Comparison of ENCODE assay signal across 1 cellular context in genomic region chr18:39318008-39318407, GRCh38.
TF ChIP-seq lines count a peak whose summit lies in the region.

No MANE protein-coding gene starts in this region.

TF ChIP-seq in H1, 55 proteins besides CTCF, POLR2A, EP300 and RAD21 (continued from another document):
- TF ChIP-seq, protein P1, sequence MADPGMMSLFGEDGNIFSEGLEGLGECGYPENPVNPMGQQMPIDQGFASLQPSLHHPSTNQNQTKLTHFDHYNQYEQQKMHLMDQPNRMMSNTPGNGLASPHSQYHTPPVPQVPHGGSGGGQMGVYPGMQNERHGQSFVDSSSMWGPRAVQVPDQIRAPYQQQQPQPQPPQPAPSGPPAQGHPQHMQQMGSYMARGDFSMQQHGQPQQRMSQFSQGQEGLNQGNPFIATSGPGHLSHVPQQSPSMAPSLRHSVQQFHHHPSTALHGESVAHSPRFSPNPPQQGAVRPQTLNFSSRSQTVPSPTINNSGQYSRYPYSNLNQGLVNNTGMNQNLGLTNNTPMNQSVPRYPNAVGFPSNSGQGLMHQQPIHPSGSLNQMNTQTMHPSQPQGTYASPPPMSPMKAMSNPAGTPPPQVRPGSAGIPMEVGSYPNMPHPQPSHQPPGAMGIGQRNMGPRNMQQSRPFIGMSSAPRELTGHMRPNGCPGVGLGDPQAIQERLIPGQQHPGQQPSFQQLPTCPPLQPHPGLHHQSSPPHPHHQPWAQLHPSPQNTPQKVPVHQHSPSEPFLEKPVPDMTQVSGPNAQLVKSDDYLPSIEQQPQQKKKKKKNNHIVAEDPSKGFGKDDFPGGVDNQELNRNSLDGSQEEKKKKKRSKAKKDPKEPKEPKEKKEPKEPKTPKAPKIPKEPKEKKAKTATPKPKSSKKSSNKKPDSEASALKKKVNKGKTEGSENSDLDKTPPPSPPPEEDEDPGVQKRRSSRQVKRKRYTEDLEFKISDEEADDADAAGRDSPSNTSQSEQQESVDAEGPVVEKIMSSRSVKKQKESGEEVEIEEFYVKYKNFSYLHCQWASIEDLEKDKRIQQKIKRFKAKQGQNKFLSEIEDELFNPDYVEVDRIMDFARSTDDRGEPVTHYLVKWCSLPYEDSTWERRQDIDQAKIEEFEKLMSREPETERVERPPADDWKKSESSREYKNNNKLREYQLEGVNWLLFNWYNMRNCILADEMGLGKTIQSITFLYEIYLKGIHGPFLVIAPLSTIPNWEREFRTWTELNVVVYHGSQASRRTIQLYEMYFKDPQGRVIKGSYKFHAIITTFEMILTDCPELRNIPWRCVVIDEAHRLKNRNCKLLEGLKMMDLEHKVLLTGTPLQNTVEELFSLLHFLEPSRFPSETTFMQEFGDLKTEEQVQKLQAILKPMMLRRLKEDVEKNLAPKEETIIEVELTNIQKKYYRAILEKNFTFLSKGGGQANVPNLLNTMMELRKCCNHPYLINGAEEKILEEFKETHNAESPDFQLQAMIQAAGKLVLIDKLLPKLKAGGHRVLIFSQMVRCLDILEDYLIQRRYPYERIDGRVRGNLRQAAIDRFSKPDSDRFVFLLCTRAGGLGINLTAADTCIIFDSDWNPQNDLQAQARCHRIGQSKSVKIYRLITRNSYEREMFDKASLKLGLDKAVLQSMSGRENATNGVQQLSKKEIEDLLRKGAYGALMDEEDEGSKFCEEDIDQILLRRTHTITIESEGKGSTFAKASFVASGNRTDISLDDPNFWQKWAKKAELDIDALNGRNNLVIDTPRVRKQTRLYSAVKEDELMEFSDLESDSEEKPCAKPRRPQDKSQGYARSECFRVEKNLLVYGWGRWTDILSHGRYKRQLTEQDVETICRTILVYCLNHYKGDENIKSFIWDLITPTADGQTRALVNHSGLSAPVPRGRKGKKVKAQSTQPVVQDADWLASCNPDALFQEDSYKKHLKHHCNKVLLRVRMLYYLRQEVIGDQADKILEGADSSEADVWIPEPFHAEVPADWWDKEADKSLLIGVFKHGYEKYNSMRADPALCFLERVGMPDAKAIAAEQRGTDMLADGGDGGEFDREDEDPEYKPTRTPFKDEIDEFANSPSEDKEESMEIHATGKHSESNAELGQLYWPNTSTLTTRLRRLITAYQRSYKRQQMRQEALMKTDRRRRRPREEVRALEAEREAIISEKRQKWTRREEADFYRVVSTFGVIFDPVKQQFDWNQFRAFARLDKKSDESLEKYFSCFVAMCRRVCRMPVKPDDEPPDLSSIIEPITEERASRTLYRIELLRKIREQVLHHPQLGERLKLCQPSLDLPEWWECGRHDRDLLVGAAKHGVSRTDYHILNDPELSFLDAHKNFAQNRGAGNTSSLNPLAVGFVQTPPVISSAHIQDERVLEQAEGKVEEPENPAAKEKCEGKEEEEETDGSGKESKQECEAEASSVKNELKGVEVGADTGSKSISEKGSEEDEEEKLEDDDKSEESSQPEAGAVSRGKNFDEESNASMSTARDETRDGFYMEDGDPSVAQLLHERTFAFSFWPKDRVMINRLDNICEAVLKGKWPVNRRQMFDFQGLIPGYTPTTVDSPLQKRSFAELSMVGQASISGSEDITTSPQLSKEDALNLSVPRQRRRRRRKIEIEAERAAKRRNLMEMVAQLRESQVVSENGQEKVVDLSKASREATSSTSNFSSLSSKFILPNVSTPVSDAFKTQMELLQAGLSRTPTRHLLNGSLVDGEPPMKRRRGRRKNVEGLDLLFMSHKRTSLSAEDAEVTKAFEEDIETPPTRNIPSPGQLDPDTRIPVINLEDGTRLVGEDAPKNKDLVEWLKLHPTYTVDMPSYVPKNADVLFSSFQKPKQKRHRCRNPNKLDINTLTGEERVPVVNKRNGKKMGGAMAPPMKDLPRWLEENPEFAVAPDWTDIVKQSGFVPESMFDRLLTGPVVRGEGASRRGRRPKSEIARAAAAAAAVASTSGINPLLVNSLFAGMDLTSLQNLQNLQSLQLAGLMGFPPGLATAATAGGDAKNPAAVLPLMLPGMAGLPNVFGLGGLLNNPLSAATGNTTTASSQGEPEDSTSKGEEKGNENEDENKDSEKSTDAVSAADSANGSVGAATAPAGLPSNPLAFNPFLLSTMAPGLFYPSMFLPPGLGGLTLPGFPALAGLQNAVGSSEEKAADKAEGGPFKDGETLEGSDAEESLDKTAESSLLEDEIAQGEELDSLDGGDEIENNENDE (IDR thresholded peaks at IDR 0.05; ENCODE audit: insufficient replicate concordance, low read length): no peak
- no peak for TF ChIP-seq POU5F1 (IDR thresholded peaks at IDR 0.05; ENCODE audit: low read depth, low read length)
- TF ChIP-seq RFX5 (IDR thresholded peaks at IDR 0.05; ENCODE audit: borderline replicate concordance, low read depth, low read length): no peak
- no peak for TF ChIP-seq TBP (IDR thresholded peaks at IDR 0.05; ENCODE audit: low read depth, low read length)
- no peak for TF ChIP-seq BRCA1 (IDR thresholded peaks at IDR 0.05; ENCODE audit: low read depth, low read length)
TF ChIP-seq in H1: peak in this region for 0.
